8 cellular contexts compared by ENCODE assay signal in the genomic region with DNA sequence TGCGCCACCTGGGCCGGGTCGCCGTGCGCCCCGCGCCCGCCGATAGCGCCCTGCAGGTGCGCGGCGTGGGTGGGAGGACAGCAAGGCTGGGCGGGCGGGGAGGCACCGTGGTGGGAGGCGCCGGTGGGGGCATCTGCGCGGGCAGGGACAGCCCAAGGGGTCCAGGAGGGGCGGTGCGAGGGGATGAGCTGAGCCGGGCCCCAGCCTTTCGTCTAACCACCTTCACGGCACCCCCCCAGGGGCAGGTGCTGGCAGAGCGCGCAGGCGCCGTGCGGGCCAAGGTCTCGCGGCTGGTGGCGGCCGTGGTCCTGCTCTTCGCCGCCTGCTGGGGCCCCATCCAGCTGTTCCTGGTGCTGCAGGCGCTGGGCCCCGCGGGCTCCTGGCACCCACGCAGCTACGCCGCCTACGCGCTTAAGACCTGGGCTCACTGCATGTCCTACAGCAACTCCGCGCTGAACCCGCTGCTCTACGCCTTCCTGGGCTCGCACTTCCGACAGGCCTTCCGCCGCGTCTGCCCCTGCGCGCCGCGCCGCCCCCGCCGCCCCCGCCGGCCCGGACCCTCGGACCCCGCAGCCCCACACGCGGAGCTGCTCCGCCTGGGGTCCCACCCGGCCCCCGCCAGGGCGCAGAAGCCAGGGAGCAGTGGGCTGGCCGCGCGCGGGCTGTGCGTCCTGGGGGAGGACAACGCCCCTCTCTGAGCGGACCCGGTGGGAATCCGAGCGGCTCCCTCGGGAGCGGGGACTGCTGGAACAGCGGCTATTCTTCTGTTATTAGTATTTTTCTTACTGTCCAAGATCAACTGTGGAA. TPM values are rescaled to one million over a fixed set of nuclear protein-coding genes. Genes with fewer than 3 reads are reported as not detected.
DNase-seq lines count a peak whose midpoint lies in the region; ATAC-seq, FAIRE-seq and TF ChIP-seq lines count a peak whose summit lies in the region.

No MANE protein-coding gene starts in this region.

- H2AFZ ChIP-seq in HepG2 (ENCODE audit: low read length): no peak overlapping the region

- peak overlapping the region; percentile 79 for H3K4me3 Mint-ChIP-seq in activated naive CD8-positive, alpha-beta T cell treated with anti-CD3 and anti-CD28 coated beads for 36 hours
- peak overlapping the region; percentile 71 to 88 (median 82) for H3K4me3 Mint-ChIP-seq in naive B cell

- H3K4me2 ChIP-seq in HepG2 (ENCODE audit: low read depth, low read length): no peak overlapping the region

- TF ChIP-seq EP300 in HepG2 (IDR thresholded peaks at IDR 0.05; ENCODE audit: low read depth in 2 of 2, low read length in 2 of 2) (no peak), HepG2 (CRISPR knock-in tag; IDR thresholded peaks at IDR 0.05; ENCODE audit: borderline replicate concordance) (no peak)

- TF ChIP-seq POLR2A in HepG2 (IDR thresholded peaks at IDR 0.05; ENCODE audit: insufficient read depth in 1 of 2, low read depth in 2 of 2, low read length in 2 of 2): no peak
- TF ChIP-seq POLR2A in right lobe of liver (IDR thresholded peaks at IDR 0.05): no peak

- intact Hi-C loops in HepG2 (cut with micrococcal nuclease; ENCODE audit: unreplicated experiment): loop anchor here (10.0 kb wide), 1 partner anchor 255 kb away; a partner anchor contains a TSS
- intact Hi-C loops in right lobe of liver (cut with DNase I): loop anchor here (5.0 kb wide), 1 partner anchor 62 kb away; a partner anchor contains a TSS

- H3K27ac ChIP-seq in HepG2 (ENCODE audit: extremely low read length, insufficient read depth, low read length) (no peak overlapping the region), right lobe of liver (no peak overlapping the region), SJCRH30 (no peak overlapping the region)

- peaks cover 10% of the 10 kb centered on the region for H3K79me2 ChIP-seq in HepG2 (ENCODE audit: insufficient read depth, low read length)

- 97% methylated on average over 50 of the region's 84 CpGs for WGBS in HepG2 (ENCODE audit: low lambda C conversion rate)
- 3% methylated on average over 25 of the region's 84 CpGs for WGBS in right lobe of liver (ENCODE audit: insufficient coverage, low coverage, low lambda C conversion rate, missing lambda C conversion rate)

- H3K4me1 ChIP-seq in HepG2 (ENCODE audit: insufficient read depth, low read length): peaks cover 25% of the 10 kb centered on the region
- peaks cover 0 to 21% (median 2%) of the 10 kb centered on the region in 4 donors for H3K4me1 ChIP-seq in right lobe of liver
- H3K4me1 ChIP-seq in SJCRH30: peaks cover 11% of the 10 kb centered on the region

- H4K20me1 ChIP-seq in HepG2 (ENCODE audit: insufficient read depth, low read length): no peaks in the 10 kb centered on the region

- no peak for TF ChIP-seq RAD21 in HepG2 (CRISPR knock-in tag; IDR thresholded peaks at IDR 0.05)

- no peak for DNase-seq in HepG2 (ENCODE audit: low spot score)
- DNase-seq in right lobe of liver: no peak
- peak; percentile 71 to 76 for DNase-seq in SJCRH30
- peak; percentile 80 for DNase-seq in activated naive CD8-positive, alpha-beta T cell treated with anti-CD3 and anti-CD28 coated beads for 36 hours
- peak; percentile 71 for DNase-seq in naive B cell
- no peak for DNase-seq in A172 (ENCODE audit: low spot score)

- peaks cover 4% of the 10 kb centered on the region for H3K36me3 Mint-ChIP-seq in activated naive CD8-positive, alpha-beta T cell treated with anti-CD3 and anti-CD28 coated beads for 36 hours
- no peaks in the 10 kb centered on the region for H3K36me3 Mint-ChIP-seq in naive B cell

- POLR2A ChIA-PET in HepG2 (lab: Yijun Ruan, JAX): no interaction called here

- no peak overlapping the region for H3K9ac ChIP-seq in HepG2 (ENCODE audit: insufficient read depth, low read depth, low read length)

- BruUV-seq in HepG2 (replicated peaks; lab: Mats Ljungman, UMichigan): no TSS peak

- no peak for TF ChIP-seq CTCF in HepG2 (CRISPR knock-in tag; IDR thresholded peaks at IDR 0.05)
- TF ChIP-seq CTCF in right lobe of liver (IDR thresholded peaks at IDR 0.05): no peak

- CTCF ChIA-PET in HepG2 (lab: Yijun Ruan, JAX; ENCODE audit: low intra/inter-chr PET ratio, low total read pairs): interaction anchor here (3.1 kb wide), 1 partner anchor 63 kb away, joined by 78 read pairs; a partner anchor contains a TSS

- H3K36me3 ChIP-seq in HepG2 (replicated peaks in 1 of 2; ENCODE audit: control insufficient read depth in 1 of 2, insufficient read depth in 2 of 2, low read length in 2 of 2): no peaks in the 10 kb centered on the region; a peak in 1 of 5 replicates
- H3K36me3 ChIP-seq in right lobe of liver: no peaks in the 10 kb centered on the region
- no peaks in the 10 kb centered on the region for H3K36me3 ChIP-seq in SJCRH30

- H3K27ac Mint-ChIP-seq in activated naive CD8-positive, alpha-beta T cell treated with anti-CD3 and anti-CD28 coated beads for 36 hours: no peak overlapping the region
- peak overlapping the region in 4 of 6 donors; percentile 38 to 93 (median 82) for H3K27ac Mint-ChIP-seq in naive B cell

- FAIRE-seq in HepG2 (lab: Jason Lieb, UNC): no peak

- no peaks in the 10 kb centered on the region for H3K27me3 Mint-ChIP-seq in activated naive CD8-positive, alpha-beta T cell treated with anti-CD3 and anti-CD28 coated beads for 36 hours
- peaks cover 0 to 5% (median 0%) of the 10 kb centered on the region in 3 donors for H3K27me3 Mint-ChIP-seq in naive B cell

- no peaks in the 10 kb centered on the region for H3K9me3 ChIP-seq in HepG2 (ENCODE audit: low read length)
- no peaks in the 10 kb centered on the region for H3K9me3 ChIP-seq in right lobe of liver
- no peaks in the 10 kb centered on the region for H3K9me3 ChIP-seq in SJCRH30 (replicated peaks)

- H3K4me1 Mint-ChIP-seq in activated naive CD8-positive, alpha-beta T cell treated with anti-CD3 and anti-CD28 coated beads for 36 hours: peaks cover 13% of the 10 kb centered on the region
- H3K4me1 Mint-ChIP-seq in naive B cell: peaks cover 12 to 36% (median 30%) of the 10 kb centered on the region in 3 donors

- no peaks in the 10 kb centered on the region for H3K9me3 Mint-ChIP-seq in activated naive CD8-positive, alpha-beta T cell treated with anti-CD3 and anti-CD28 coated beads for 36 hours
- H3K9me3 Mint-ChIP-seq in naive B cell: no peaks in the 10 kb centered on the region

- H3K27me3 ChIP-seq in HepG2 (ENCODE audit: control insufficient read depth in 1 of 2, insufficient read depth in 2 of 2, low read length in 2 of 2) (no peaks in the 10 kb centered on the region), right lobe of liver (peaks cover 10 to 41% of the 10 kb centered on the region in 2 donors), SJCRH30 (peaks cover 27% of the 10 kb centered on the region)

- H3K4me3 ChIP-seq in HepG2 (replicated peaks in 1 of 3; ENCODE audit: insufficient read depth in 1 of 3, low read depth in 2 of 3, low read length in 3 of 3) (no peak overlapping the region), right lobe of liver (peak overlapping the region in 1 of 3 donors; percentile 3), SJCRH30 (0 out of 2 replicates have a peak overlapping the region, but pooled peaks have one; percentile 21)

- in situ Hi-C loops in HepG2 (cut with HindIII; ENCODE audit: extremely low pct_ligation_motif_present, low pct_unique_long_range_greater_than_20kb): loop anchor here (5.0 kb wide), 2 partner anchors 62 to 148 kb away; a partner anchor contains a TSS

- ATAC-seq in HepG2: no peak
- no peak for ATAC-seq in right lobe of liver
- ATAC-seq in naive B cell (ENCODE audit: low read depth in 2 of 2): peak; percentile 36
- no peak for ATAC-seq in GM21423 (IDR thresholded peaks at IDR 0.05; ENCODE audit: unreplicated experiment)
- no peak for ATAC-seq in GM18870 (IDR thresholded peaks at IDR 0.05; ENCODE audit: unreplicated experiment)

RNA-seq across cellular contexts. Expression of a gene that starts 3.1 kb away (rescaled TPM):
- total RNA-seq in HepG2 (2016; rRNA removed; fragmentation: Illumina TruSeq; extraction: Trizol) (3.9 and 10.2 TPM in 2 replicates), right lobe of liver (under 1 TPM in 1 of 6 experiments, not detected in 5; 0.47 TPM)
- 4.7 and 5.1 TPM in 2 replicates for total RNA-seq in HepG2 (2016; cell fraction: cytosol; rRNA removed; fragmentation: Illumina TruSeq; extraction: Trizol; ENCODE audit: low read depth)
- total RNA-seq in HepG2 (2016; cell fraction: insoluble cytoplasmic fraction; rRNA removed; fragmentation: Illumina TruSeq; extraction: Trizol): 3.2 and 9.6 TPM in 2 replicates
- 7.1 and 8.6 TPM in 2 replicates for total RNA-seq in HepG2 (2016; cell fraction: membrane; rRNA removed; fragmentation: Illumina TruSeq; extraction: Trizol)
- total RNA-seq in HepG2 (2016; cell fraction: nucleus; rRNA removed; fragmentation: Illumina TruSeq; extraction: Trizol): 8.2 and 8.4 TPM in 2 replicates
- polyA plus RNA-seq in HepG2 (2011; rRNA removed) (1.1 and 1.5 TPM in 2 replicates), naive B cell (ENCODE audit: low read depth in 6 of 6) (under 1 TPM in 4 of 6 donors, not detected in 2; 0.17 to 0.42 (median 0.33) TPM)
- 1.6 and 3.0 TPM in 2 replicates for polyA plus RNA-seq in HepG2 (2011; cell fraction: cytosol; rRNA removed)
- 10.4 and 11.9 TPM in 2 replicates for polyA plus RNA-seq in HepG2 (2011; cell fraction: nucleus; rRNA removed)
- 2.8 and 4.0 TPM in 2 replicates for polyA plus RNA-seq in HepG2 (2012)
- 3.6 and 4.4 TPM in 2 replicates for polyA plus RNA-seq in HepG2 (2016; cell fraction: cytosol; fragmentation: Illumina TruSeq; extraction: Trizol; ENCODE audit: low read depth)
- polyA plus RNA-seq in HepG2 (2016; cell fraction: insoluble cytoplasmic fraction; fragmentation: Illumina TruSeq; extraction: Trizol; ENCODE audit: low read depth): 4.2 and 5.9 TPM in 2 replicates
- polyA plus RNA-seq in HepG2 (2016; cell fraction: membrane; fragmentation: Illumina TruSeq; extraction: Trizol; ENCODE audit: low read depth): 4.5 and 6.0 TPM in 2 replicates
- 15.3 and 19.1 TPM in 2 replicates for polyA plus RNA-seq in HepG2 (2016; cell fraction: nucleus; fragmentation: Illumina TruSeq; extraction: Trizol; ENCODE audit: insufficient read depth, low read depth)
- polyA minus RNA-seq in HepG2 (2011; rRNA and poly(A)+ RNA removed; ENCODE audit: low replicate concordance): 5.9 TPM in 1 of 2 replicates, not detected in the other
- 2.4 and 3.7 TPM in 2 replicates for polyA minus RNA-seq in HepG2 (2011; cell fraction: cytosol; rRNA and poly(A)+ RNA removed)
- 0.50 and 0.77 TPM in 2 replicates for polyA minus RNA-seq in HepG2 (2011; cell fraction: nucleus; rRNA and poly(A)+ RNA removed)
- total RNA-seq in SJCRH30 (2014; rRNA removed; shearing (Covaris generic)): 0.08 TPM in 1 of 2 replicates, not detected in the other
- 10 to 100 TPM; 12.2 to 13.3 TPM for total RNA-seq in activated naive CD8-positive, alpha-beta T cell treated with anti-CD3 and anti-CD28 coated beads for 36 hours
- not detected in 2 replicates for total RNA-seq in A172 (2014; rRNA removed; shearing (Covaris generic))

RNA-seq across cellular contexts. Expression of a gene that starts 5.6 kb away (rescaled TPM):
- total RNA-seq in HepG2 (2016; rRNA removed; fragmentation: Illumina TruSeq; extraction: Trizol) (53.8 and 71.3 TPM in 2 replicates), right lobe of liver (1 to 10 TPM in 5 of 6 experiments, under 1 TPM in 1; 0.74 to 5.3 (median 1.9) TPM)
- 26.5 and 31.5 TPM in 2 replicates for total RNA-seq in HepG2 (2016; cell fraction: cytosol; rRNA removed; fragmentation: Illumina TruSeq; extraction: Trizol; ENCODE audit: low read depth)
- total RNA-seq in HepG2 (2016; cell fraction: insoluble cytoplasmic fraction; rRNA removed; fragmentation: Illumina TruSeq; extraction: Trizol): 41.5 and 68.9 TPM in 2 replicates
- total RNA-seq in HepG2 (2016; cell fraction: membrane; rRNA removed; fragmentation: Illumina TruSeq; extraction: Trizol): 56.8 and 62.2 TPM in 2 replicates
- total RNA-seq in HepG2 (2016; cell fraction: nucleus; rRNA removed; fragmentation: Illumina TruSeq; extraction: Trizol): 35.6 and 47.1 TPM in 2 replicates
- polyA plus RNA-seq in HepG2 (2011; rRNA removed) (77.9 and 102 TPM in 2 replicates), naive B cell (ENCODE audit: low read depth in 6 of 6) (1 to 10 TPM in 1 of 6 donors, under 1 TPM in 5; 0.13 to 1.1 (median 0.59) TPM)
- polyA plus RNA-seq in HepG2 (2011; cell fraction: cytosol; rRNA removed): 44.7 and 68.0 TPM in 2 replicates
- polyA plus RNA-seq in HepG2 (2011; cell fraction: nucleus; rRNA removed): 150 and 160 TPM in 2 replicates
- polyA plus RNA-seq in HepG2 (2012): 78.6 and 99.3 TPM in 2 replicates
- polyA plus RNA-seq in HepG2 (2016; cell fraction: cytosol; fragmentation: Illumina TruSeq; extraction: Trizol; ENCODE audit: low read depth): 31.0 and 31.3 TPM in 2 replicates
- 58.1 and 70.4 TPM in 2 replicates for polyA plus RNA-seq in HepG2 (2016; cell fraction: insoluble cytoplasmic fraction; fragmentation: Illumina TruSeq; extraction: Trizol; ENCODE audit: low read depth)
- polyA plus RNA-seq in HepG2 (2016; cell fraction: membrane; fragmentation: Illumina TruSeq; extraction: Trizol; ENCODE audit: low read depth): 47.1 and 58.2 TPM in 2 replicates
- 76.0 and 89.6 TPM in 2 replicates for polyA plus RNA-seq in HepG2 (2016; cell fraction: nucleus; fragmentation: Illumina TruSeq; extraction: Trizol; ENCODE audit: insufficient read depth, low read depth)
- 15.5 and 299 TPM in 2 replicates for polyA minus RNA-seq in HepG2 (2011; rRNA and poly(A)+ RNA removed; ENCODE audit: low replicate concordance)
- 163 and 199 TPM in 2 replicates for polyA minus RNA-seq in HepG2 (2011; cell fraction: cytosol; rRNA and poly(A)+ RNA removed)
- polyA minus RNA-seq in HepG2 (2011; cell fraction: nucleus; rRNA and poly(A)+ RNA removed): 48.5 and 77.1 TPM in 2 replicates
- total RNA-seq in SJCRH30 (2014; rRNA removed; shearing (Covaris generic)): 28.7 and 34.8 TPM in 2 replicates
- total RNA-seq in activated naive CD8-positive, alpha-beta T cell treated with anti-CD3 and anti-CD28 coated beads for 36 hours: 10 to 100 TPM; 10.2 to 11.8 TPM
- total RNA-seq in A172 (2014; rRNA removed; shearing (Covaris generic)): 2.4 and 4.4 TPM in 2 replicates

RNA-seq across cellular contexts. Expression of a gene that starts 7.2 kb away (rescaled TPM):
- total RNA-seq in HepG2 (2016; rRNA removed; fragmentation: Illumina TruSeq; extraction: Trizol) (21.8 and 26.2 TPM in 2 replicates), right lobe of liver (10 to 100 TPM; 14.5 to 28.2 (median 20.5) TPM)
- total RNA-seq in HepG2 (2016; cell fraction: cytosol; rRNA removed; fragmentation: Illumina TruSeq; extraction: Trizol; ENCODE audit: low read depth): 17.5 and 31.0 TPM in 2 replicates
- total RNA-seq in HepG2 (2016; cell fraction: insoluble cytoplasmic fraction; rRNA removed; fragmentation: Illumina TruSeq; extraction: Trizol): 22.0 and 24.7 TPM in 2 replicates
- 29.7 and 34.2 TPM in 2 replicates for total RNA-seq in HepG2 (2016; cell fraction: membrane; rRNA removed; fragmentation: Illumina TruSeq; extraction: Trizol)
- 16.4 and 18.7 TPM in 2 replicates for total RNA-seq in HepG2 (2016; cell fraction: nucleus; rRNA removed; fragmentation: Illumina TruSeq; extraction: Trizol)
- polyA plus RNA-seq in HepG2 (2011; rRNA removed) (26.9 and 40.4 TPM in 2 replicates), naive B cell (ENCODE audit: low read depth in 6 of 6) (100 to 1,000 TPM; 162 to 209 (median 175) TPM)
- polyA plus RNA-seq in HepG2 (2011; cell fraction: cytosol; rRNA removed): 30.7 and 39.0 TPM in 2 replicates
- polyA plus RNA-seq in HepG2 (2011; cell fraction: nucleus; rRNA removed): 57.8 and 68.0 TPM in 2 replicates
- polyA plus RNA-seq in HepG2 (2012): 22.6 and 31.3 TPM in 2 replicates
- polyA plus RNA-seq in HepG2 (2016; cell fraction: cytosol; fragmentation: Illumina TruSeq; extraction: Trizol; ENCODE audit: low read depth): 24.5 and 25.3 TPM in 2 replicates
- 39.3 and 43.4 TPM in 2 replicates for polyA plus RNA-seq in HepG2 (2016; cell fraction: insoluble cytoplasmic fraction; fragmentation: Illumina TruSeq; extraction: Trizol; ENCODE audit: low read depth)
- polyA plus RNA-seq in HepG2 (2016; cell fraction: membrane; fragmentation: Illumina TruSeq; extraction: Trizol; ENCODE audit: low read depth): 44.4 and 45.0 TPM in 2 replicates
- 58.7 and 76.5 TPM in 2 replicates for polyA plus RNA-seq in HepG2 (2016; cell fraction: nucleus; fragmentation: Illumina TruSeq; extraction: Trizol; ENCODE audit: insufficient read depth, low read depth)
- polyA minus RNA-seq in HepG2 (2011; rRNA and poly(A)+ RNA removed; ENCODE audit: low replicate concordance): 15.6 and 40.4 TPM in 2 replicates
- polyA minus RNA-seq in HepG2 (2011; cell fraction: cytosol; rRNA and poly(A)+ RNA removed): 11.7 and 15.6 TPM in 2 replicates
- polyA minus RNA-seq in HepG2 (2011; cell fraction: nucleus; rRNA and poly(A)+ RNA removed): 8.1 and 9.8 TPM in 2 replicates
- total RNA-seq in SJCRH30 (2014; rRNA removed; shearing (Covaris generic)): 18.3 and 19.8 TPM in 2 replicates
- 10 to 100 TPM; 50.5 to 51.7 TPM for total RNA-seq in activated naive CD8-positive, alpha-beta T cell treated with anti-CD3 and anti-CD28 coated beads for 36 hours
- 23.0 and 29.7 TPM in 2 replicates for total RNA-seq in A172 (2014; rRNA removed; shearing (Covaris generic))

RNA-seq across cellular contexts. Expression of a gene that starts 27.0 kb away (rescaled TPM):
- total RNA-seq in HepG2 (2016; rRNA removed; fragmentation: Illumina TruSeq; extraction: Trizol) (under 0.01 TPM in 1 of 2 replicates, not detected in the other), right lobe of liver (not detected)
- total RNA-seq in HepG2 (2016; cell fraction: cytosol; rRNA removed; fragmentation: Illumina TruSeq; extraction: Trizol; ENCODE audit: low read depth): under 0.01 TPM in 2 replicates
- under 0.01 TPM in 1 of 2 replicates, not detected in the other for total RNA-seq in HepG2 (2016; cell fraction: insoluble cytoplasmic fraction; rRNA removed; fragmentation: Illumina TruSeq; extraction: Trizol)
- total RNA-seq in HepG2 (2016; cell fraction: membrane; rRNA removed; fragmentation: Illumina TruSeq; extraction: Trizol): under 0.01 TPM in 1 of 2 replicates, not detected in the other
- not detected in 2 replicates for total RNA-seq in HepG2 (2016; cell fraction: nucleus; rRNA removed; fragmentation: Illumina TruSeq; extraction: Trizol)
- polyA plus RNA-seq in HepG2 (2011; rRNA removed) (not detected in 2 replicates), naive B cell (ENCODE audit: low read depth in 6 of 6) (not detected)
- polyA plus RNA-seq in HepG2 (2011; cell fraction: cytosol; rRNA removed): not detected in 2 replicates
- polyA plus RNA-seq in HepG2 (2011; cell fraction: nucleus; rRNA removed): not detected in 2 replicates
- polyA plus RNA-seq in HepG2 (2012): not detected in 2 replicates
- polyA plus RNA-seq in HepG2 (2016; cell fraction: cytosol; fragmentation: Illumina TruSeq; extraction: Trizol; ENCODE audit: low read depth): not detected in 2 replicates
- not detected in 2 replicates for polyA plus RNA-seq in HepG2 (2016; cell fraction: insoluble cytoplasmic fraction; fragmentation: Illumina TruSeq; extraction: Trizol; ENCODE audit: low read depth)
- polyA plus RNA-seq in HepG2 (2016; cell fraction: membrane; fragmentation: Illumina TruSeq; extraction: Trizol; ENCODE audit: low read depth): not detected in 2 replicates
- polyA plus RNA-seq in HepG2 (2016; cell fraction: nucleus; fragmentation: Illumina TruSeq; extraction: Trizol; ENCODE audit: insufficient read depth, low read depth): not detected in 2 replicates
- polyA minus RNA-seq in HepG2 (2011; rRNA and poly(A)+ RNA removed; ENCODE audit: low replicate concordance): under 0.01 TPM in 1 of 2 replicates, not detected in the other
- polyA minus RNA-seq in HepG2 (2011; cell fraction: cytosol; rRNA and poly(A)+ RNA removed): under 0.01 TPM in 1 of 2 replicates, not detected in the other
- not detected in 2 replicates for polyA minus RNA-seq in HepG2 (2011; cell fraction: nucleus; rRNA and poly(A)+ RNA removed)
- not detected in 2 replicates for total RNA-seq in SJCRH30 (2014; rRNA removed; shearing (Covaris generic))
- total RNA-seq in activated naive CD8-positive, alpha-beta T cell treated with anti-CD3 and anti-CD28 coated beads for 36 hours: not detected
- total RNA-seq in A172 (2014; rRNA removed; shearing (Covaris generic)): not detected in 2 replicates

RNA-seq across cellular contexts. Expression of a gene that starts 27.3 kb away (rescaled TPM):
- total RNA-seq in HepG2 (2016; rRNA removed; fragmentation: Illumina TruSeq; extraction: Trizol): 14.8 and 18.4 TPM in 2 replicates
- 6.4 and 6.7 TPM in 2 replicates for total RNA-seq in HepG2 (2016; cell fraction: cytosol; rRNA removed; fragmentation: Illumina TruSeq; extraction: Trizol; ENCODE audit: low read depth)
- 14.0 and 16.4 TPM in 2 replicates for total RNA-seq in HepG2 (2016; cell fraction: insoluble cytoplasmic fraction; rRNA removed; fragmentation: Illumina TruSeq; extraction: Trizol)
- total RNA-seq in HepG2 (2016; cell fraction: membrane; rRNA removed; fragmentation: Illumina TruSeq; extraction: Trizol): 12.3 and 14.3 TPM in 2 replicates
- 11.3 and 13.2 TPM in 2 replicates for total RNA-seq in HepG2 (2016; cell fraction: nucleus; rRNA removed; fragmentation: Illumina TruSeq; extraction: Trizol)
- 13.3 and 16.9 TPM in 2 replicates for polyA plus RNA-seq in HepG2 (2011; rRNA removed)
- polyA plus RNA-seq in HepG2 (2011; cell fraction: cytosol; rRNA removed): 17.9 and 30.0 TPM in 2 replicates
- polyA plus RNA-seq in HepG2 (2011; cell fraction: nucleus; rRNA removed): 45.6 and 56.5 TPM in 2 replicates
- polyA plus RNA-seq in HepG2 (2012): 19.2 and 24.7 TPM in 2 replicates
- polyA plus RNA-seq in HepG2 (2016; cell fraction: cytosol; fragmentation: Illumina TruSeq; extraction: Trizol; ENCODE audit: low read depth): 7.2 and 8.1 TPM in 2 replicates
- polyA plus RNA-seq in HepG2 (2016; cell fraction: insoluble cytoplasmic fraction; fragmentation: Illumina TruSeq; extraction: Trizol; ENCODE audit: low read depth): 21.8 and 29.1 TPM in 2 replicates
- 15.5 and 16.0 TPM in 2 replicates for polyA plus RNA-seq in HepG2 (2016; cell fraction: membrane; fragmentation: Illumina TruSeq; extraction: Trizol; ENCODE audit: low read depth)
- 24.9 and 32.1 TPM in 2 replicates for polyA plus RNA-seq in HepG2 (2016; cell fraction: nucleus; fragmentation: Illumina TruSeq; extraction: Trizol; ENCODE audit: insufficient read depth, low read depth)
- polyA minus RNA-seq in HepG2 (2011; rRNA and poly(A)+ RNA removed; ENCODE audit: low replicate concordance): 17.7 and 77.2 TPM in 2 replicates
- polyA minus RNA-seq in HepG2 (2011; cell fraction: cytosol; rRNA and poly(A)+ RNA removed): 45.1 and 51.0 TPM in 2 replicates
- 14.5 and 15.0 TPM in 2 replicates for polyA minus RNA-seq in HepG2 (2011; cell fraction: nucleus; rRNA and poly(A)+ RNA removed)
- 10 to 100 TPM; 32.0 to 35.7 (median 33.3) TPM for total RNA-seq in right lobe of liver
- 19.6 and 21.3 TPM in 2 replicates for total RNA-seq in SJCRH30 (2014; rRNA removed; shearing (Covaris generic))
- total RNA-seq in activated naive CD8-positive, alpha-beta T cell treated with anti-CD3 and anti-CD28 coated beads for 36 hours: 10 to 100 TPM; 39.8 to 40.3 TPM
- polyA plus RNA-seq in naive B cell (ENCODE audit: low read depth in 6 of 6): 10 to 100 TPM; 34.0 to 89.4 (median 51.1) TPM
- 15.2 and 17.2 TPM in 2 replicates for total RNA-seq in A172 (2014; rRNA removed; shearing (Covaris generic))

Comparison
In these comparisons a context has a peak if more than half of its experiments do, and no peak if none do; other contexts are left out.
1. ATAC-seq: peak in naive B cell (2 of 2); none in HepG2 (single experiment), right lobe of liver (0 of 4), GM21423 (single experiment) and GM18870 (single experiment).
2. DNase-seq: peak in SJCRH30 (2 of 2), activated naive CD8-positive, alpha-beta T cell treated with anti-CD3 and anti-CD28 coated beads for 36 hours (single experiment) and naive B cell (single experiment); none in HepG2 (single experiment), right lobe of liver (0 of 3) and A172 (single experiment).